Comparison of ENCODE assay signal across 23 cellular contexts in genomic region chr18:12434541-12434929, GRCh38.
"Had no signal": no experiment of that assay in that cellular context is flagged by ENCODE, and none has a peak within 500 bp of the region (broad histone marks: within the 10 kb centered on the region; RNA-seq: fewer than 3 reads in every experiment).

No MANE protein-coding gene starts in this region.

- H3K9me3 Mint-ChIP-seq: nephron; stimulated activated memory B cell treated with anti-CD40 and anti-IgM and Interleukin-4, amounts not matched to agents 10 μg/mL and 1 μg/mL and 100 μg/mL, for 72 hours; stimulated activated naive CD8-positive, alpha-beta T cell treated with anti-CD3 and anti-CD28 coated beads, Interleukin-15, amount 100 ng/mL, for 72 hours; type B pancreatic cell had no signal

- H3K36me3 ChIP-seq: ovary, prostate gland had no signal

- H3K27ac Mint-ChIP-seq: memory B cell; naive thymus-derived CD8-positive, alpha-beta T cell; nephron; stimulated activated memory B cell treated with anti-CD40 and anti-IgM and Interleukin-4, amounts not matched to agents 10 μg/mL and 1 μg/mL and 100 μg/mL, for 72 hours; type B pancreatic cell had no signal

- H3K4me1 ChIP-seq: heart right ventricle, left ventricle myocardium inferior, prostate gland, tibial nerve had no signal

- H3K27ac ChIP-seq: heart right ventricle, hepatocyte, left ventricle myocardium inferior, ovary, prostate gland, sigmoid colon had no signal

- H3K27me3 ChIP-seq: heart right ventricle, hepatocyte, ovary, sigmoid colon, tibial nerve had no signal

- H3K9me3 ChIP-seq: heart right ventricle, left ventricle myocardium inferior, ovary, prostate gland, sigmoid colon, tibial nerve had no signal

- H3K4me3 Mint-ChIP-seq: memory B cell; naive thymus-derived CD8-positive, alpha-beta T cell; nephron; stimulated activated memory B cell treated with anti-CD40 and anti-IgM and Interleukin-4, amounts not matched to agents 10 μg/mL and 1 μg/mL and 100 μg/mL, for 72 hours; stimulated activated naive CD8-positive, alpha-beta T cell treated with anti-CD3 and anti-CD28 coated beads, Interleukin-15, amount 100 ng/mL, for 72 hours; type B pancreatic cell had no signal

- H3K4me3 ChIP-seq: heart right ventricle, hepatocyte, left ventricle myocardium inferior, ovary, prostate gland, sigmoid colon, tibial nerve had no signal

- DNase-seq: heart right ventricle; islet precursor cell; left ventricle myocardium inferior; naive thymus-derived CD8-positive, alpha-beta T cell; ovary; retina; sigmoid colon; small intestine; stimulated activated CD4-positive, alpha-beta T cell treated with anti-CD3 and anti-CD28 coated beads, Interleukin-1b, Interleukin-23, amount 100 ng/mL, for 48 hours; stimulated activated CD4-positive, alpha-beta T cell treated with anti-CD3 and anti-CD28 coated beads, Interleukin-2, amount 100 ng/mL, for 48 hours; stimulated activated CD4-positive, alpha-beta T cell treated with anti-CD3 and anti-CD28 coated beads, Interleukin-4, amount 100 ng/mL, for 4 hours; stimulated activated CD8-positive, alpha-beta memory T cell treated with anti-CD3 and anti-CD28 coated beads, Interleukin-4, amount 100 ng/mL, for 48 hours; stimulated activated naive CD4-positive, alpha-beta T cell treated with Interleukin-2 at 50 U/mL for 16 hours; stimulated activated naive CD8-positive, alpha-beta T cell treated with anti-CD3 and anti-CD28 coated beads, Interleukin-15, amount 100 ng/mL, for 72 hours; substantia nigra had no signal

- H3K27me3 Mint-ChIP-seq: memory B cell; naive thymus-derived CD8-positive, alpha-beta T cell; stimulated activated memory B cell treated with anti-CD40 and anti-IgM and Interleukin-4, amounts not matched to agents 10 μg/mL and 1 μg/mL and 100 μg/mL, for 72 hours; stimulated activated naive CD8-positive, alpha-beta T cell treated with anti-CD3 and anti-CD28 coated beads, Interleukin-15, amount 100 ng/mL, for 72 hours; type B pancreatic cell had no signal

- H3K4me1 Mint-ChIP-seq: memory B cell; naive thymus-derived CD8-positive, alpha-beta T cell; nephron; stimulated activated memory B cell treated with anti-CD40 and anti-IgM and Interleukin-4, amounts not matched to agents 10 μg/mL and 1 μg/mL and 100 μg/mL, for 72 hours; stimulated activated naive CD8-positive, alpha-beta T cell treated with anti-CD3 and anti-CD28 coated beads, Interleukin-15, amount 100 ng/mL, for 72 hours had no signal

- ATAC-seq: naive thymus-derived CD8-positive, alpha-beta T cell; right cardiac atrium; stimulated activated memory B cell treated with anti-CD40 and anti-IgM and Interleukin-4, amounts not matched to agents 10 μg/mL and 1 μg/mL and 100 μg/mL, for 72 hours had no signal
